1 cellular context compared by ENCODE assay signal in genomic region chr5:158812381-158812780, GRCh38.
TF ChIP-seq lines count a peak whose summit lies in the region.

No MANE protein-coding gene starts in this region.

TF ChIP-seq in GM12878, 131 proteins besides CTCF, POLR2A, EP300 and RAD21 (continued from another document and continues in another):
- TF ChIP-seq KLF5 (IDR thresholded peaks at IDR 0.05; ENCODE audit: partially characterized antibody) (no peak), JUNB (IDR thresholded peaks at IDR 0.05) (no peak), TBL1XR1 (IDR thresholded peaks at IDR 0.05; ENCODE audit: low read depth, low read length) (no peak), CBX3 (IDR thresholded peaks at IDR 0.05; ENCODE audit: borderline replicate concordance, low read depth) (no peak), EZH2 (IDR thresholded peaks at IDR 0.05; ENCODE audit: borderline replicate concordance, control insufficient read depth, low read depth, low read length) (no peak), IRF4 (IDR thresholded peaks at IDR 0.05; ENCODE audit: low read depth, low read length) (no peak), ELK1 (IDR thresholded peaks at IDR 0.05; ENCODE audit: low read depth, low read length) (no peak), NR2C2 (IDR thresholded peaks at IDR 0.05; ENCODE audit: borderline replicate concordance, control insufficient read depth, insufficient read length, low read depth) (no peak), HDAC6 (IDR thresholded peaks at IDR 0.05; ENCODE audit: unreplicated experiment) (no peak), E2F8 (IDR thresholded peaks at IDR 0.05; ENCODE audit: low read depth, partially characterized antibody) (no peak), FOXM1 (IDR thresholded peaks at IDR 0.05; ENCODE audit: low read depth, low read length) (no peak), E2F4 (IDR thresholded peaks at IDR 0.05; ENCODE audit: low read depth, low read length) (no peak), BCL3 (IDR thresholded peaks at IDR 0.05; ENCODE audit: borderline replicate concordance, insufficient read depth, low read depth, low read length, poor library complexity, severe bottlenecking) (no peak), IRF3 (IDR thresholded peaks at IDR 0.05) (no peak), TCF12 (IDR thresholded peaks at IDR 0.05; ENCODE audit: low read depth, low read length) (0 out of 2 replicates have a peak, but pooled peaks have one; percentile 44), STAT1 (conservative IDR thresholded peaks at IDR 0.05) (no peak), HDAC2 (IDR thresholded peaks at IDR 0.05) (no peak), GABPA (IDR thresholded peaks at IDR 0.05; ENCODE audit: low read depth) (peak; percentile 37; the same call in 1 of the 2 replicates), MAX (IDR thresholded peaks at IDR 0.05; ENCODE audit: low read depth, low read length) (no peak), GATAD2B (conservative IDR thresholded peaks at IDR 0.05; ENCODE audit: low read depth) (no peak), PRDM15 (CRISPR knock-in tag; IDR thresholded peaks at IDR 0.05) (no peak), SIN3A (IDR thresholded peaks at IDR 0.05; ENCODE audit: low read depth, low read length) (no peak), SREBF2 (IDR thresholded peaks at IDR 0.05; ENCODE audit: low read length) (no peak), NR2F1 (conservative IDR thresholded peaks at IDR 0.05) (no peak), IKZF1 (conservative IDR thresholded peaks at IDR 0.05) (no peak), ZNF592 (IDR thresholded peaks at IDR 0.05) (no peak), USF2 (IDR thresholded peaks at IDR 0.05; ENCODE audit: borderline replicate concordance, low read depth, low read length) (no peak), SPI1 (IDR thresholded peaks at IDR 0.05; ENCODE audit: borderline replicate concordance, insufficient read depth, low read depth, low read length) (peak; percentile 30; the same call in 1 of the 2 replicates), NFIC (IDR thresholded peaks at IDR 0.05; ENCODE audit: low read depth, low read length) (no peak), ZNF687 (IDR thresholded peaks at IDR 0.05) (peak; percentile 54; the same call in 1 of the 2 replicates), CHD1 (IDR thresholded peaks at IDR 0.05; ENCODE audit: low read depth, low read length) (no peak), RFX5 (IDR thresholded peaks at IDR 0.05; ENCODE audit: low read depth, low read length) (no peak), IRF5 (IDR thresholded peaks at IDR 0.05; ENCODE audit: borderline replicate concordance) (no peak), KAT2A (conservative IDR thresholded peaks at IDR 0.05; ENCODE audit: control insufficient read depth, low read depth, low read length) (no peak), SREBF1 (IDR thresholded peaks at IDR 0.05; ENCODE audit: low read length) (no peak)
